In the genomic region with DNA sequence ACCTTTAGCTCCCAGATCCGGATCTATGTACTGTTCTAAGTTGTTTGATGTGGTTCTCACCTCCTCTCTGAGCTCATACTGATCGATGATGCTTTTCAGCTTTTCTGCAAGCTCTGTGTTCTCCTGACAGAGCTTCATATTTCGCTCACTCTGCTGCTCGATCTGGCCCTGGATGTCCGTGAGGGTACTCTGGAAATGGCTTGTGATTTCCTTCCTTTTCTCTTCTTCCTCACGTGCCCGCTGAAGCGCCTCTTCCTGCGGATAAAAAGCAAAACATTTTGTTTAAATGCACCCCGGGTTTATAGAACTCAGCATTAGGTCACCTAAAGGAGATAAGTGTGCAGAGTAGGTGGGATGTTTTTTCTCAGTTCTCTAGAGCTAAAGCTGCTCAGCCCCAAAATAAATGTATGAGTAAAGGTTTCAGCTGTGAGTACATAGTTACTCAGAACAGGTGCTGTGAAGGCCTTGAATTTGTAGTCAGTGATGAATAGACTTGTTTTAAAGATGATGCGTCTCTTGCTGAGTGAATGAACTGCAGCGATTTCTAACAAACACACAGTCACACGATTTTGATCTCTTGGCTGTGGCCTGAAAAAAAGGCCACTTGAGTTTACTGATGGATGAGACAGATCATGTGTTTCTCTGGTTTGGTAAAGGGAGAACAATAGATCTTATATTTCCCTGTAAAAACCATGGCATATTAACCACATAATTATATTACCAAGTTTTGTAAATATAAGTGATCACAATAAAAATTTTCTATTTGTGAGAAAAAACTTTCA, we compare ENCODE assay signal across 1 cellular context.
TF ChIP-seq lines count a peak whose summit lies in the region.

No MANE protein-coding gene starts in this region.

TF ChIP-seq in SK-N-SH, 30 proteins besides CTCF, POLR2A, EP300 and RAD21 (continued from another document):
- TF ChIP-seq SIN3A (IDR thresholded peaks at IDR 0.05; ENCODE audit: borderline replicate concordance, low read depth, low read length), result no peak
- no peak for TF ChIP-seq NRF1 (IDR thresholded peaks at IDR 0.05; ENCODE audit: low read depth, low read length)
- TF ChIP-seq USF2 (IDR thresholded peaks at IDR 0.05; ENCODE audit: borderline replicate concordance, low read depth, low read length), result no peak
- TF ChIP-seq YY1 (IDR thresholded peaks at IDR 0.05; ENCODE audit: low read depth), result no peak
- TF ChIP-seq RFX5 (IDR thresholded peaks at IDR 0.05; ENCODE audit: low read length), result no peak
- no peak for TF ChIP-seq TCF12 (IDR thresholded peaks at IDR 0.05)
- no peak for TF ChIP-seq JUND (IDR thresholded peaks at IDR 0.05)
